Comparison of ENCODE assay signal across 18 cellular contexts in the genomic region with DNA sequence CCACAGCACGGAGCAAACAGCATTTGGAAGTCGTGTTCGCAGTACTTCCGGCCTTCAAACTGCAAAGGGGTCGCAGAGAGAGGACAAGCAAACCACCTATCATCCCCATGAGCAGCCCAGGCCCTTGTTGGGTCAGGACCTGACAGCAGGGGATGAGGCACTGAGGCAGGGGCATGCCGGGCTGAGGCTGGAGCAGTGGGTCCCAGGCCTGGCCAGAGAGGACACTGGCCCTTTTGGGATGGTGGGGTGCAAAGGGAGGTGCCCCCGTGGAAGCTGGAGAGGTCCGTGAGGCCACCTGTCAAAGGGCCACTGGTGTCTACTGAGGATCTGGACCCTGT. TPM values are rescaled to one million over a fixed set of nuclear protein-coding genes. Genes with fewer than 3 reads are reported as not detected.
DNase-seq lines count a peak whose midpoint lies in the region; ATAC-seq and TF ChIP-seq lines count a peak whose summit lies in the region.
"Had no signal": no experiment of that assay in that cellular context is flagged by ENCODE, and none has a peak within 500 bp of the region (broad histone marks: within the 10 kb centered on the region; RNA-seq: fewer than 3 reads in every experiment).

No MANE protein-coding gene starts in this region.

- H3K36me3 ChIP-seq in left ventricle myocardium inferior, result peaks cover 67% of the 10 kb centered on the region
- H3K36me3 ChIP-seq in muscle layer of colon (ENCODE audit: insufficient read depth, low read length), result peaks cover 49% of the 10 kb centered on the region
- H3K36me3 ChIP-seq in gastrocnemius medialis, result no peaks in the 10 kb centered on the region
- H3K36me3 ChIP-seq in uterus, result no peaks in the 10 kb centered on the region
- H3K36me3 ChIP-seq in brain microvascular endothelial cell (replicated peaks), result no peaks in the 10 kb centered on the region
- H3K36me3 ChIP-seq in thyroid gland, result no peaks in the 10 kb centered on the region
- H3K36me3 ChIP-seq: BE2C had no signal

- WGBS in thyroid gland, 2 donors, result 91% methylated on average over 8 of the region's 8 CpGs; no CpG with 5 or more reads in 1 of the 2 donors

- TF ChIP-seq POLR2A in gastrocnemius medialis (IDR thresholded peaks at IDR 0.05) (no peak), uterus (IDR thresholded peaks at IDR 0.05) (no peak), thyroid gland (IDR thresholded peaks at IDR 0.05) (no peak)

- TF ChIP-seq CTCF in left ventricle myocardium inferior (IDR thresholded peaks at IDR 0.05; ENCODE audit: borderline replicate concordance), result no peak
- TF ChIP-seq CTCF in gastrocnemius medialis (IDR thresholded peaks at IDR 0.05 in 4 of 5, conservative IDR thresholded peaks at IDR 0.05 in 1 of 5), result no peak
- no peak for TF ChIP-seq CTCF in uterus (IDR thresholded peaks at IDR 0.05)
- no peak for TF ChIP-seq CTCF in brain microvascular endothelial cell (IDR thresholded peaks at IDR 0.05; ENCODE audit: low read depth, low read length, missing control alignments)
- TF ChIP-seq CTCF in thyroid gland (IDR thresholded peaks at IDR 0.05), result no peak

- H3K27ac ChIP-seq in left ventricle myocardium inferior (replicated peaks) (peak overlapping the region; percentile 99), muscle layer of colon (ENCODE audit: low read depth, low read length) (peak overlapping the region; percentile 95), gastrocnemius medialis (peak overlapping the region; percentile 3 to 79 (median 64)), uterus (peak overlapping the region; percentile 44 to 45), brain microvascular endothelial cell (no peak overlapping the region), thyroid gland (no peak overlapping the region)
- H3K27ac ChIP-seq: HL-60 had no signal

- H3K9me3 ChIP-seq in left ventricle myocardium inferior (replicated peaks) (no peaks in the 10 kb centered on the region), muscle layer of colon (ENCODE audit: low read length) (no peaks in the 10 kb centered on the region), gastrocnemius medialis (no peaks in the 10 kb centered on the region), uterus (no peaks in the 10 kb centered on the region), thyroid gland (no peaks in the 10 kb centered on the region)
- H3K9me3 ChIP-seq: BE2C, Caco-2 had no signal

- peaks cover 100% of the 10 kb centered on the region for H3K4me1 ChIP-seq in left ventricle myocardium inferior
- peaks cover 100% of the 10 kb centered on the region for H3K4me1 ChIP-seq in muscle layer of colon (ENCODE audit: insufficient read depth, low read length)
- peaks cover 18 to 33% of the 10 kb centered on the region in 2 donors for H3K4me1 ChIP-seq in gastrocnemius medialis
- H3K4me1 ChIP-seq in uterus, result peaks cover 0 to 28% of the 10 kb centered on the region in 2 donors
- peaks cover 3 to 45% of the 10 kb centered on the region in 2 donors for H3K4me1 ChIP-seq in thyroid gland
- H3K4me1 ChIP-seq: Caco-2 had no signal

- intact Hi-C loops in left ventricle myocardium inferior (cut with micrococcal nuclease) (no loop called here), Right ventricle myocardium inferior (cut with DNase I) (no loop called here), gastrocnemius medialis (cut with DNase I; ENCODE audit: low total_unique reads) (no loop called here), uterus (cut with DNase I; ENCODE audit: low total_unique reads) (no loop called here), thyroid gland (cut with DNase I) (no loop called here)

- H3K9ac ChIP-seq in muscle layer of colon (ENCODE audit: low read length), result peak overlapping the region; percentile 67

- peak overlapping the region; percentile 12 for H3K4me3 ChIP-seq in left ventricle myocardium inferior
- no peak overlapping the region for H3K4me3 ChIP-seq in muscle layer of colon (ENCODE audit: low read depth in 1 of 2, low read length in 2 of 2)
- H3K4me3 ChIP-seq in gastrocnemius medialis, result no peak overlapping the region
- no peak overlapping the region for H3K4me3 ChIP-seq in uterus
- H3K4me3 ChIP-seq in brain microvascular endothelial cell (ENCODE audit: low read depth, low read length), result no peak overlapping the region
- no peak overlapping the region for H3K4me3 ChIP-seq in thyroid gland (replicated peaks in 1 of 3)

- ATAC-seq in Right ventricle myocardium inferior, result no peak
- no peak for ATAC-seq in gastrocnemius medialis
- ATAC-seq in HG02642 (IDR thresholded peaks at IDR 0.05; ENCODE audit: poor library complexity, unreplicated experiment), result no peak

- H3K27me3 ChIP-seq in left ventricle myocardium inferior (ENCODE audit: low read depth), result no peaks in the 10 kb centered on the region
- no peaks in the 10 kb centered on the region for H3K27me3 ChIP-seq in muscle layer of colon (ENCODE audit: control insufficient read depth in 1 of 2, insufficient read depth in 2 of 2, low read length in 2 of 2)
- no peaks in the 10 kb centered on the region for H3K27me3 ChIP-seq in gastrocnemius medialis
- H3K27me3 ChIP-seq in uterus, result no peaks in the 10 kb centered on the region
- H3K27me3 ChIP-seq in brain microvascular endothelial cell (replicated peaks), result no peaks in the 10 kb centered on the region
- H3K27me3 ChIP-seq in thyroid gland, result no peaks in the 10 kb centered on the region
- H3K27me3 ChIP-seq: BE2C had no signal

- DNase-seq in left ventricle myocardium inferior, result peak; percentile 12
- no peak for DNase-seq in Right ventricle myocardium inferior (ENCODE audit: missing footprints)
- DNase-seq in gastrocnemius medialis, result no peak
- no peak for DNase-seq in uterus
- DNase-seq in brain microvascular endothelial cell, result no peak
- DNase-seq in thyroid gland, result no peak
- DNase-seq: BE2C; Caco-2; CD4-positive, alpha-beta T cell; H9; IMR-90; NCI-H1436; NCI-H1930; NCI-H345 had no signal

- in situ Hi-C loops in gastrocnemius medialis (cut with MboI; ENCODE audit: low sequenced_read_pairs in 4 of 4) (no loop called here), brain microvascular endothelial cell (cut with HindIII; ENCODE audit: low pct_ligation_motif_present, low sequenced_read_pairs) (no loop called here)

RNA-seq across cellular contexts. Expression of a gene that starts 8.9 kb away (rescaled TPM):
- total RNA-seq in left ventricle myocardium inferior, result 0.16 TPM
- 0.16 TPM for total RNA-seq in Right ventricle myocardium inferior
- under 1 TPM in 1 of 4 donors, not detected in 3; 0.20 TPM for total RNA-seq in gastrocnemius medialis
- under 1 TPM in 1 of 4 donors, not detected in 3; 0.41 TPM for total RNA-seq in uterus
- total RNA-seq in thyroid gland, result not detected
- total RNA-seq: Caco-2; CD4-positive, alpha-beta T cell; HT1080; IMR-90 had no signal

RNA-seq across cellular contexts. Expression of a gene that starts 20.5 kb away (rescaled TPM):
- 173 TPM for total RNA-seq in left ventricle myocardium inferior
- total RNA-seq in Right ventricle myocardium inferior, result 260 TPM
- total RNA-seq in gastrocnemius medialis, result 10 to 100 TPM in 2 of 4 donors, 1 to 10 TPM in 2; 5.3 to 15.5 (median 9.9) TPM
- 100 to 1,000 TPM in 1 of 4 donors, 10 to 100 TPM in 3; 15.8 to 298 (median 66.2) TPM for total RNA-seq in uterus
- 10 to 100 TPM in 3 of 4 donors, 1 to 10 TPM in 1; 9.1 to 27.8 (median 14.2) TPM for total RNA-seq in thyroid gland

RNA-seq across cellular contexts. Expression of a gene that starts 46.5 kb away (rescaled TPM):
- total RNA-seq in left ventricle myocardium inferior (2.9 TPM), Right ventricle myocardium inferior (3.1 TPM), gastrocnemius medialis (1 to 10 TPM; 3.0 to 5.5 (median 3.5) TPM), uterus (10 to 100 TPM in 2 of 4 donors, 1 to 10 TPM in 2; 5.9 to 27.2 (median 11.1) TPM), thyroid gland (10 to 100 TPM; 14.0 to 17.9 (median 16.1) TPM)

Comparison
In these comparisons a context has a peak if more than half of its experiments do, and no peak if none do; other contexts are left out.
1. H3K27ac ChIP-seq: peak in left ventricle myocardium inferior (single experiment), muscle layer of colon (single experiment), gastrocnemius medialis (4 of 4) and uterus (2 of 2); none in brain microvascular endothelial cell (single experiment) and thyroid gland (0 of 3).